ENCODE assay signal across 8 cellular contexts in genomic region chr17:72725432-72726068, GRCh38.
A peak's percentile ranks its signal among the peaks of the same experiment; 100 is the strongest.
DNase-seq lines count a peak whose midpoint lies in the region; ATAC-seq and TF ChIP-seq lines count a peak whose summit lies in the region.

No MANE protein-coding gene starts in this region.

- BruUV-seq in PC-9 (replicated peaks; lab: Mats Ljungman, UMichigan), result no TSS peak

- CTCF ChIA-PET in PC-9 (lab: Charles Lee), result interaction anchor here (0.5 to 2.0 kb wide), 8 partner anchors 91 to 1283 kb away, joined by 3 to 14 read pairs (median 3); no protein-coding TSS in a partner anchor
- CTCF ChIA-PET in activated naive CD4-positive, alpha-beta T cell treated with anti-CD3 and anti-CD28 coated beads for 36 hours (lab: Charles Lee), result interaction anchor here (0.5 to 5.1 kb wide), 43 partner anchors 9 to 649 kb away, joined by 3 to 94 read pairs (median 4); partner anchors contain the start of gene SSTR2

- H3K9me3 ChIP-seq in PC-9 (ENCODE audit: insufficient read depth, low read depth), result no peaks in the 10 kb centered on the region

- H2AFZ ChIP-seq in PC-9, result no peak overlapping the region

- no peaks in the 10 kb centered on the region for H3K9me3 Mint-ChIP-seq in activated naive CD4-positive, alpha-beta T cell treated with anti-CD3 and anti-CD28 coated beads for 36 hours

- H3K27ac Mint-ChIP-seq in activated naive CD4-positive, alpha-beta T cell treated with anti-CD3 and anti-CD28 coated beads for 36 hours, result no peak overlapping the region

- H3F3A ChIP-seq in PC-9 (ENCODE audit: insufficient read depth, low read depth), result peaks cover 17% of the 10 kb centered on the region; the same call in 1 of the 2 replicates

- POLR2A ChIA-PET in PC-9 (lab: Charles Lee; ENCODE audit: unreplicated experiment), result interaction anchor here (1.1 kb wide), 1 partner anchor 9 kb away, joined by 4 read pairs; no protein-coding TSS in a partner anchor

- TF ChIP-seq CTCF in AG09309 (IDR thresholded peaks at IDR 0.05; ENCODE audit: control insufficient read depth, insufficient read depth, low read depth, low read length, missing control alignments) (peak; percentile 97), LNCaP clone FGC (IDR thresholded peaks at IDR 0.05; ENCODE audit: control insufficient read depth, extremely low read depth, insufficient read depth) (peak; percentile 97), PC-9 (conservative IDR thresholded peaks at IDR 0.05) (peak; percentile 89)

- no peaks in the 10 kb centered on the region for H3K36me3 ChIP-seq in PC-9 (ENCODE audit: low read depth)

- DNase-seq in AG09309 (ENCODE audit: low read depth) (no peak), GM19238 (ENCODE audit: insufficient read length, low spot score) (peak; percentile 33), LNCaP clone FGC (ENCODE audit: low read depth) (peak; percentile 47), PC-9 (peak in 1 of 2 experiments; percentile 69), Right ventricle myocardium inferior (ENCODE audit: missing footprints) (no peak), posterior vena cava (ENCODE audit: low spot score) (peak; percentile 83)
- DNase-seq in activated naive CD4-positive, alpha-beta T cell treated with anti-CD3 and anti-CD28 coated beads for 36 hours, result peak; percentile 68

- H3K27ac ChIP-seq in PC-9, result no peak overlapping the region

- intact Hi-C loops in PC-9 (cut with micrococcal nuclease; ENCODE audit: unreplicated experiment), result loop anchor here (2.0 to 10.0 kb wide), 6 partner anchors 259 to 1469 kb away; partner anchors contain the start of gene CDC42EP4
- intact Hi-C loops in activated naive CD4-positive, alpha-beta T cell treated with anti-CD3 and anti-CD28 coated beads for 36 hours (cut with micrococcal nuclease), result loop anchor here (2.0 kb wide), 2 partner anchors 367 to 585 kb away; partner anchors contain the start of gene SLC39A11
- intact Hi-C loops in Right ventricle myocardium inferior (cut with DNase I), result loop anchor here (5.0 to 10.0 kb wide), 5 partner anchors 168 to 639 kb away; partner anchors contain the start of gene COG1
- intact Hi-C loops in posterior vena cava (cut with DNase I), result loop anchor here (10.0 kb wide), 2 partner anchors 519 to 649 kb away; no protein-coding TSS in a partner anchor

- H3K27me3 ChIP-seq in PC-9 (ENCODE audit: insufficient read depth, low read depth), result no peaks in the 10 kb centered on the region

- no peak overlapping the region for H3K4me3 Mint-ChIP-seq in activated naive CD4-positive, alpha-beta T cell treated with anti-CD3 and anti-CD28 coated beads for 36 hours

- H3K4me1 Mint-ChIP-seq in activated naive CD4-positive, alpha-beta T cell treated with anti-CD3 and anti-CD28 coated beads for 36 hours (ENCODE audit: low read depth), result peaks cover 28% of the 10 kb centered on the region

- ATAC-seq in Right ventricle myocardium inferior, result peak; percentile 72
- ATAC-seq in GM18519 (IDR thresholded peaks at IDR 0.05; ENCODE audit: low FRiP score, unreplicated experiment), result no peak

- no peaks in the 10 kb centered on the region for H4K20me1 ChIP-seq in PC-9 (ENCODE audit: insufficient read depth)

- no peak overlapping the region for H3K4me2 ChIP-seq in PC-9

- no peak overlapping the region for H3K4me3 ChIP-seq in AG09309 (ENCODE audit: control insufficient read depth, low read depth, low read length)
- no peak overlapping the region for H3K4me3 ChIP-seq in LNCaP clone FGC (ENCODE audit: low read depth, low read length)
- H3K4me3 ChIP-seq in PC-9, result no peak overlapping the region

- H3K27me3 Mint-ChIP-seq in activated naive CD4-positive, alpha-beta T cell treated with anti-CD3 and anti-CD28 coated beads for 36 hours (ENCODE audit: low read depth), result no peaks in the 10 kb centered on the region

- H3K79me2 ChIP-seq in PC-9 (ENCODE audit: low read depth), result no peaks in the 10 kb centered on the region

- peaks cover 33% of the 10 kb centered on the region for H3K4me1 ChIP-seq in PC-9 (replicated peaks; ENCODE audit: insufficient read depth)

- no peaks in the 10 kb centered on the region for H3K9me2 ChIP-seq in PC-9 (ENCODE audit: insufficient read depth)

- H3K36me3 Mint-ChIP-seq in activated naive CD4-positive, alpha-beta T cell treated with anti-CD3 and anti-CD28 coated beads for 36 hours (ENCODE audit: low read depth), result no peaks in the 10 kb centered on the region

Comparison
In these comparisons a context has a peak if more than half of its experiments do, and no peak if none do; other contexts are left out.
1. DNase-seq: peak in GM19238 (single experiment), LNCaP clone FGC (single experiment), activated naive CD4-positive, alpha-beta T cell treated with anti-CD3 and anti-CD28 coated beads for 36 hours (single experiment) and posterior vena cava (single experiment); none in AG09309 (single experiment) and Right ventricle myocardium inferior (single experiment).
2. Peak in every context shown above with its lines, with median percentiles within 50 percentile points of each other: CTCF ChIP-seq.